1 cellular context compared by ENCODE assay signal in genomic region chr18:76465630-76466409, GRCh38.
TF ChIP-seq lines count a peak whose summit lies in the region.

No MANE protein-coding gene starts in this region.

TF ChIP-seq in IMR-90, 13 proteins besides CTCF, POLR2A, EP300 and RAD21:
- TF ChIP-seq NFE2L2 (IDR thresholded peaks at IDR 0.05; ENCODE audit: low read depth, low read length) (no peak), BHLHE40 (IDR thresholded peaks at IDR 0.05; ENCODE audit: low read depth, low read length) (no peak), MXI1 (IDR thresholded peaks at IDR 0.05; ENCODE audit: borderline replicate concordance, low read depth, low read length) (no peak), MAFK (IDR thresholded peaks at IDR 0.05; ENCODE audit: low read depth, low read length) (no peak), RFX5 (IDR thresholded peaks at IDR 0.05; ENCODE audit: low read depth, low read length) (no peak), MAZ (IDR thresholded peaks at IDR 0.05; ENCODE audit: borderline replicate concordance, low read depth, low read length) (no peak), USF2 (IDR thresholded peaks at IDR 0.05; ENCODE audit: low read depth, low read length) (no peak), RCOR1 (IDR thresholded peaks at IDR 0.05; ENCODE audit: insufficient replicate concordance, low read length) (no peak), FOS (IDR thresholded peaks at IDR 0.05; ENCODE audit: low read depth, low read length) (no peak)
TF ChIP-seq in IMR-90: peak in this region for 0.
